ENCODE assay signal across 8 cellular contexts in the genomic region with DNA sequence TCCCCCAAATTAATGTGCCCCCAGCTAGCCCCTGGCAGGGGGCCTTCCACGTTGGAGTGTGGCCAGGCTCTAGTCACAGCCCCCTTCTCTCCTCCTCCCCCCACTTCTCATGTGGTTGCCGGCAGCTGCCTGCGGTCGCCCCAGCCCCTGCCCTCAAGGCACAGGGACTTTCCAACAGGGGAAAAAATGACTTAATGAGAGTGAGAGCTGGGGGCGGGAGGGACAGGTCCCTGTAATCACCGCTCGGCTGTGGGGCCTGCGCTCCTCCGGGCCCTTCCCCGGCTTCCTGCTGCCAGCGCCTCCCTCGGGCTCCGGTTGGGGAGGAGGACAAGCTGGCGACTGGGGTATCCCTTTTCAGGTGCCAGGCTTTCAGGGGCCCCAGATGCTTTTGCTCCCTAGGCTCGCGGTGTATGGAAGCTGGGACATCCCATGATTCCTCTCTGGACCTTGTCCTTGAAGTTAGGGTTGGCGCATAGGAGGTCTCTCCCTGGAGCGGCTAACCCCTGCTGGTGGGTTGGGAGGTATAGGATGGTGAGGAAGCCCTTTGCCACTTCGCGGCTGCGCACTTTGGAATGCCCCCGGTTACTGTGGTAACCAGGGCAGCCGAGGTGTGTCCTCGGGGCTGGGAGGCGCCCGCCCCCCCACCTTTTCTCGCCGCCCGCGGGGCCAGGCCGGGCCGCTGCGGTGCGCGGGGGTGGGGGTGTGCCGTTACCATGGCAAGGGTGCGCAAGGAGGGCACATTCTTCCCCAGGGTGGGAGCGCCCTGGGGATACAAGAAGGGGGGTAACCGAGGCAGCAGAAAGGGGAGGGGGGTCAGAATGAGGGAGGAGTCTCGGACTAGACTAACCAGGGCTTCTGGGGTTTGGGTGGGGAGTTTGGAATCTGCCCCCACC. TPM values are rescaled to one million over a fixed set of nuclear protein-coding genes. Genes with fewer than 3 reads are reported as not detected.
DNase-seq lines count a peak whose midpoint lies in the region; ATAC-seq lines count a peak whose summit lies in the region.

No MANE protein-coding gene starts in this region.

- peak overlapping the region; percentile 36 for H3K4me3 ChIP-seq in iPS-18c (ENCODE audit: insufficient read depth, low read depth, low read length)

- ATAC-seq in GM18868 (IDR thresholded peaks at IDR 0.05; ENCODE audit: unreplicated experiment), result peak; percentile 50
- ATAC-seq in HG03064 (IDR thresholded peaks at IDR 0.05; ENCODE audit: low read depth, unreplicated experiment), result peak; percentile 52

- DNase-seq in ACHN (peak; percentile 69), NCI-H69 (lab: John Stamatoyannopoulos, UW) (peak; percentile 92), activated T-cell treated with anti-CD3 and anti-CD28 coated beads for 48 hours (ENCODE audit: low read depth) (peak; percentile 84), dermis blood vessel endothelial cell (no peak)
- peak; percentile 78 to 86 (median 85) for DNase-seq in stimulated activated CD4-positive, alpha-beta T cell treated with anti-CD3 and anti-CD28 coated beads, TNF-alpha, amount 100 ng/mL, for 24 hours (ENCODE audit: low read depth in 3 of 3)

- in situ Hi-C loops in ACHN (cut with HindIII; ENCODE audit: low pct_ligation_motif_present, low pct_unique_long_range_greater_than_20kb, low sequenced_read_pairs), result no loop called here

- H3K9me3 ChIP-seq in iPS-18c (ENCODE audit: control insufficient read depth, insufficient read depth, low read length), result no peaks in the 10 kb centered on the region

RNA-seq across cellular contexts. Expression of a gene that starts 16.1 kb away (rescaled TPM):
- total RNA-seq in dermis blood vessel endothelial cell, result under 0.01 and 0.05 TPM in 2 replicates

RNA-seq across cellular contexts. Expression of a gene that starts 37.1 kb away (rescaled TPM):
- not detected in 2 replicates for total RNA-seq in dermis blood vessel endothelial cell
